32 cellular contexts compared by ENCODE assay signal in genomic region chr12:82942521-82942920, GRCh38.
"Had no signal": no experiment of that assay in that cellular context is flagged by ENCODE, and none has a peak within 500 bp of the region (broad histone marks: within the 10 kb centered on the region; RNA-seq: fewer than 3 reads in every experiment).

No MANE protein-coding gene starts in this region.

- H3K9me3 ChIP-seq: esophagus muscularis mucosa, left lung, lower lobe of right lung, neutrophil, ovary, vagina had no signal

- ATAC-seq: activated CD4-positive, CD25-positive, alpha-beta regulatory T cell treated with anti-CD3 and anti-CD28 coated beads, Interleukin-2, amount 50 U/mL, for 24 hours; heart right ventricle; lower lobe of right lung; natural killer cell; sciatic nerve; stimulated activated memory B cell treated with anti-CD40 and anti-IgM and Interleukin-4, amounts not matched to agents 10 μg/mL and 1 μg/mL and 100 μg/mL, for 72 hours; stimulated activated naive CD8-positive, alpha-beta T cell treated with anti-CD3 and anti-CD28 coated beads, Interleukin-15, amount 100 ng/mL, for 72 hours; T-helper 17 cell had no signal

- H3K27me3 ChIP-seq: esophagus muscularis mucosa, heart right ventricle, left lung, neutrophil, ovary, vagina had no signal

- DNase-seq: activated CD4-positive, alpha-beta T cell treated with anti-CD3 and anti-CD28 coated beads for 48 hours; activated CD4-positive, alpha-beta T cell treated with anti-CD3 and anti-CD28 coated beads, Interleukin-2, amount 50 U/mL, for 48 hours; activated CD8-positive, alpha-beta memory T cell treated with anti-CD3 and anti-CD28 coated beads for 24 hours; activated effector memory CD4-positive, alpha-beta T cell treated with anti-CD3 and anti-CD28 coated beads, Interleukin-2, amount 50 U/mL, for 16 hours; activated naive CD4-positive, alpha-beta T cell treated with anti-CD3 and anti-CD28 coated beads for 36 hours; activated naive CD8-positive, alpha-beta T cell treated with anti-CD3 and anti-CD28 coated beads for 36 hours; activated T-cell treated with anti-CD3 and anti-CD28 coated beads, Interleukin-2, amount 50 U/mL, for 1 hour; amygdala; central memory CD4-positive, alpha-beta T cell; endodermal cell; foreskin melanocyte; heart right ventricle; left lung; lower lobe of right lung; natural killer cell; ovary; stimulated activated CD4-positive, alpha-beta T cell treated with anti-CD3 and anti-CD28 coated beads, Interleukin-1b, Interleukin-23, amount 100 ng/mL, for 48 hours; stimulated activated CD4-positive, alpha-beta T cell treated with anti-CD3 and anti-CD28 coated beads, Interleukin-4, amount 100 ng/mL, for 4 hours; stimulated activated CD8-positive, alpha-beta memory T cell treated with anti-CD3 and anti-CD28 coated beads, Interleukin-4, amount 100 ng/mL, for 48 hours; stimulated activated naive CD8-positive, alpha-beta T cell treated with anti-CD3 and anti-CD28 coated beads, Interleukin-15, amount 100 ng/mL, for 72 hours; substantia nigra; SW 1271; T-helper 17 cell; T1000 had no signal

- H3K4me3 ChIP-seq: esophagus muscularis mucosa, heart right ventricle, left lung, lower lobe of right lung, ovary, skin epidermis, vagina had no signal

- H3K36me3 ChIP-seq: esophagus muscularis mucosa, heart right ventricle, left lung, lower lobe of right lung, neutrophil, ovary, vagina, WERI-Rb-1 had no signal

- H3K4me1 ChIP-seq: heart right ventricle, left lung, lower lobe of right lung, vagina had no signal

- H3K27ac ChIP-seq: esophagus muscularis mucosa, heart right ventricle, left lung, lower lobe of right lung, neutrophil, ovary, skin epidermis, vagina, WERI-Rb-1 had no signal
